ENCODE assay signal across 8 cellular contexts in the genomic region with DNA sequence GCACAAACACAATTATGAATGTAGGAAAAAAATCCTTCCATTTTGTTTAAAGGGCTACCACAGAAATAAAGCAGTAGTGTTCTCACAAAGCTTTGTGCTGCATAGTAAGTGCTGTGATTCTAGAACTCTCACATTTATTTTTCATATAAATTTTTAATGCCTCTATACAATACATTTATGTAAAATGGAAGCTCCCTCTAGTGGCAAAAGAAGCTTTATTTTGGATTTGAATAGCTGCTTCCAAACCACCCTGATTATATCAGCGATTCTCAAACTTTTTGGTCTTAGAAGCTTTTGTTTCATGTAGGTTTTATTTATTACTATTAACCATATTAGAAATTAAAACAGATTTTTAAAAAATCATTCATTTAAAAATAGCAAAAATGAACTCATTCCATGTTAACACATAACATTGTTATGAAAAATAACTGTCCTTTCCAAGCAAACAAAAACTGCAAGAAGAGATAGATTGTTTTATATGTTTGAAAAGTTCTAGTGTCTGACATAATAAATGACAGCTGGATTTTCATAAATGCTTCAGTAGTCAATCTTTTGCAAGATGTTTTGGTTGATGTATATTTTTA. TPM values are rescaled to one million over a fixed set of nuclear protein-coding genes. Genes with fewer than 3 reads are reported as not detected.
DNase-seq lines count a peak whose midpoint lies in the region; ATAC-seq and TF ChIP-seq lines count a peak whose summit lies in the region.

No MANE protein-coding gene starts in this region.

- no peaks in the 10 kb centered on the region for H3K36me3 ChIP-seq in Loucy (ENCODE audit: insufficient read depth, low read length)

- TF ChIP-seq CTCF in Loucy (conservative IDR thresholded peaks at IDR 0.05; ENCODE audit: low read length), result peak; percentile 66
- peak; percentile 44 for TF ChIP-seq CTCF in astrocyte of the spinal cord (IDR thresholded peaks at IDR 0.05; ENCODE audit: low read depth, low read length)
- no peak for TF ChIP-seq CTCF in coronary artery (IDR thresholded peaks at IDR 0.05)
- TF ChIP-seq CTCF in omental fat pad (IDR thresholded peaks at IDR 0.05), result no peak

- in situ Hi-C loops in astrocyte of the spinal cord (cut with HindIII; ENCODE audit: low sequenced_read_pairs), result no loop called here

- no peaks in the 10 kb centered on the region for H3K9me2 ChIP-seq in Loucy (replicated peaks; ENCODE audit: low read depth, low read length)

- no peaks in the 10 kb centered on the region for H3K27me3 ChIP-seq in Loucy (ENCODE audit: insufficient read depth, low read length, poor library complexity, severe bottlenecking)

- no peaks in the 10 kb centered on the region for H3K4me1 ChIP-seq in Loucy (ENCODE audit: insufficient read depth, low read length, poor library complexity, severe bottlenecking)

- no peak for ATAC-seq in GM18505 (IDR thresholded peaks at IDR 0.05; ENCODE audit: unreplicated experiment)
- no peak for ATAC-seq in omental fat pad (ENCODE audit: low FRiP score)

- no peaks in the 10 kb centered on the region for H3K79me2 ChIP-seq in Loucy (ENCODE audit: insufficient read depth, low read length)

- TF ChIP-seq POLR2A in GM18505 (IDR thresholded peaks at IDR 0.05; ENCODE audit: borderline replicate concordance, extremely low read depth, insufficient read depth, insufficient read length), result no peak

- no peak overlapping the region for H3K4me2 ChIP-seq in Loucy (ENCODE audit: low read depth, low read length, poor library complexity, severe bottlenecking)

- no peak overlapping the region for H3K27ac ChIP-seq in coronary artery

- no peak overlapping the region for H2AFZ ChIP-seq in Loucy (ENCODE audit: low read length)

- no peak overlapping the region for H3K9ac ChIP-seq in Loucy (ENCODE audit: low read depth, low read length, poor library complexity, severe bottlenecking)

- no peaks in the 10 kb centered on the region for H3F3A ChIP-seq in Loucy (ENCODE audit: low read depth)

- DNase-seq in GM03348 (ENCODE audit: low spot score) (peak; percentile 11), astrocyte of the spinal cord (ENCODE audit: low read depth, low spot score) (peak; percentile 36), myocyte (ENCODE audit: low read depth) (peak; percentile 51), islet precursor cell (no peak), coronary artery (ENCODE audit: low spot score) (no peak), omental fat pad (ENCODE audit: low spot score) (no peak)

- H3K9me3 ChIP-seq in Loucy (ENCODE audit: insufficient read depth, low read depth, low read length), result no peaks in the 10 kb centered on the region

- H3K4me3 ChIP-seq in Loucy (ENCODE audit: low read length, poor library complexity, severe bottlenecking) (no peak overlapping the region), astrocyte of the spinal cord (ENCODE audit: low read depth, low read length) (no peak overlapping the region), coronary artery (no peak overlapping the region)

- H4K20me1 ChIP-seq in Loucy (ENCODE audit: insufficient read depth, low read length, poor library complexity, severe bottlenecking), result no peaks in the 10 kb centered on the region

RNA-seq across cellular contexts. Expression of gene HS3ST5, which starts 38.4 kb away (rescaled TPM):
- total RNA-seq in myocyte (0.36 and 0.62 TPM in 2 replicates), omental fat pad (not detected)
- polyA plus RNA-seq in myocyte (2012), result 0.97 TPM

Comparison
In these comparisons a context has a peak if more than half of its experiments do, and no peak if none do; other contexts are left out.
1. DNase-seq: peak in GM03348 (single experiment), astrocyte of the spinal cord (single experiment) and myocyte (single experiment); none in islet precursor cell (single experiment), coronary artery (single experiment) and omental fat pad (single experiment).
2. CTCF ChIP-seq: peak in Loucy (single experiment) and astrocyte of the spinal cord (single experiment); none in coronary artery (single experiment) and omental fat pad (0 of 3).